1 cellular context compared by ENCODE assay signal in genomic region chr10:5465976-5466450, GRCh38.
TF ChIP-seq lines count a peak whose summit lies in the region.

No MANE protein-coding gene starts in this region.

TF ChIP-seq in K562, 482 proteins besides CTCF, POLR2A, EP300 and RAD21:
- no peak for TF ChIP-seq TARDBP (IDR thresholded peaks at IDR 0.05)
- peak; percentile 22; the same call in 1 of the 2 replicates for TF ChIP-seq POLR2AphosphoS5 (IDR thresholded peaks at IDR 0.05; ENCODE audit: control insufficient read depth, insufficient read depth, low read depth, low read length)
- no peak for TF ChIP-seq ZKSCAN8 (CRISPR knock-in tag; IDR thresholded peaks at IDR 0.05)
- TF ChIP-seq EGR1 (conservative IDR thresholded peaks at IDR 0.05) = 0 out of 2 replicates have a peak, but pooled peaks have one; percentile 2
- no peak for TF ChIP-seq ID3 (CRISPR knock-in tag; IDR thresholded peaks at IDR 0.05)
- TF ChIP-seq ID3 (tag; IDR thresholded peaks at IDR 0.05) = no peak
- 0 out of 2 replicates have a peak, but pooled peaks have one; percentile 13 for TF ChIP-seq FOSL1 (tag; conservative IDR thresholded peaks at IDR 0.05)
